Comparison of ENCODE assay signal across 8 cellular contexts in the genomic region with DNA sequence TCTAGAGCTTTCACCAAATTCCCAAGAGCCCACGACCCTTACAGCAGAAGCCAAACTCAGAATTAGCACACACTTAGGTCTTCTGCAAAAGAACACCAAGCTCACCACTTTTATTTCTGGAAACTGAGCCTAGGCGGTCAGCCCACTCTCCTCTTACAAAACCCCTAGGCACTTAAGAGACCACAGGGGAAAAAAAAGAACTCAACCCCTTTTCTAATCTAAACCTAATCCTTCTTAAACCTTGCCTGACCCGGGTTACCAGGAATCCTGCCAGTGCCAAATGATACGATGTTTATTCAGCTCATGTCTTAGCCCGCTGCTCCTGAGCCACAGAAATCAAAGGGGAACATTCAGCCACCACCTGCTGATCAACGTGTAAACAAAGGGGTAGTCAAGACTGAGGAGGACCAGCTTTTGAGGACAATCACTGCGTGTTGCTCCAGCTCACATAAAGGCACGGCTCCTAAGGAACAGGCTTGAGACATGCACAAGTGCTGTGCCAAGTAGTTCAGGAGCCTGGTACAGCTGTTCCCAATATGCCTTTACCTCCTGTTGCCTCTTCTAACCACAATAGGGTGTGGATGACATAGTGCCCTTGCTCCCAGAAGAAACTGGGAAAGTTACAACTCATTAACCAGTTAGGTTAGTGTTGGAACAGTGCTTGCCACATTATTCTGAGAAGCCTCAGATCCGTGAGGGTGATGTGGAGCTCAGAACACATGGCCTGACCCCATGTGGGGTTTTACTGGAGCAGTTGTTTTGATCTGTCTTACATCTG. TPM values are rescaled to one million over a fixed set of nuclear protein-coding genes. Genes with fewer than 3 reads are reported as not detected.
DNase-seq lines count a peak whose midpoint lies in the region; ATAC-seq and TF ChIP-seq lines count a peak whose summit lies in the region.

No MANE protein-coding gene starts in this region.

- DNase-seq in AG08396 (ENCODE audit: low spot score) (peak; percentile 34), LHCN-M2 (ENCODE audit: low read depth) (peak; percentile 97), brain pericyte (ENCODE audit: low read depth, low spot score) (peak; percentile 100), left kidney (ENCODE audit: low read depth, low spot score) (peak; percentile 68), upper lobe of left lung (peak in 1 of 2 donors; percentile 89), epidermal melanocyte (ENCODE audit: insufficient read length, low spot score) (no peak), NCI-H345 treated with DMSO at 0.1 percent for 48 hours (lab: John Stamatoyannopoulos, UW; ENCODE audit: unreplicated experiment) (no peak)
- DNase-seq in activated T-helper 2 cell treated with anti-CD3 and anti-CD28 coated beads, Interferon-gamma antibody, Interleukin-2, Interleukin-4, amounts not matched to agents 10 μg/mL and 5 μg/mL and 100 μg/mL, durations not matched to agents 14 hours and 24 hours and 36 hours (ENCODE audit: low spot score): no peak

- TF ChIP-seq EP300 in upper lobe of left lung (IDR thresholded peaks at IDR 0.05): peak in 1 of 4 donors; percentile 57

- H3K9me3 ChIP-seq in upper lobe of left lung: no peaks in the 10 kb centered on the region

- 18 to 22% methylated on average over 9 of the region's 9 CpGs for WGBS in upper lobe of left lung, 2 donors

- H3K27ac ChIP-seq in upper lobe of left lung: peak overlapping the region; percentile 68 to 85 (median 80)

- peak overlapping the region in 1 of 4 donors; percentile 25 for H3K4me3 ChIP-seq in upper lobe of left lung

- no peaks in the 10 kb centered on the region for H3K4me1 Mint-ChIP-seq in activated T-helper 2 cell treated with anti-CD3 and anti-CD28 coated beads, Interferon-gamma antibody, Interleukin-2, Interleukin-4, amounts not matched to agents 10 μg/mL and 5 μg/mL and 100 μg/mL, durations not matched to agents 14 hours and 24 hours and 36 hours (ENCODE audit: low read depth)

- peaks cover 14 to 33% (median 28%) of the 10 kb centered on the region in 4 donors for H3K4me1 ChIP-seq in upper lobe of left lung

- H3K36me3 Mint-ChIP-seq in activated T-helper 2 cell treated with anti-CD3 and anti-CD28 coated beads, Interferon-gamma antibody, Interleukin-2, Interleukin-4, amounts not matched to agents 10 μg/mL and 5 μg/mL and 100 μg/mL, durations not matched to agents 14 hours and 24 hours and 36 hours (ENCODE audit: low read depth): no peaks in the 10 kb centered on the region

- no peak for TF ChIP-seq CTCF in upper lobe of left lung (IDR thresholded peaks at IDR 0.05)

- H3K36me3 ChIP-seq in upper lobe of left lung: no peaks in the 10 kb centered on the region

- no peaks in the 10 kb centered on the region for H3K9me3 Mint-ChIP-seq in activated T-helper 2 cell treated with anti-CD3 and anti-CD28 coated beads, Interferon-gamma antibody, Interleukin-2, Interleukin-4, amounts not matched to agents 10 μg/mL and 5 μg/mL and 100 μg/mL, durations not matched to agents 14 hours and 24 hours and 36 hours

- no peak overlapping the region for H3K27ac Mint-ChIP-seq in activated T-helper 2 cell treated with anti-CD3 and anti-CD28 coated beads, Interferon-gamma antibody, Interleukin-2, Interleukin-4, amounts not matched to agents 10 μg/mL and 5 μg/mL and 100 μg/mL, durations not matched to agents 14 hours and 24 hours and 36 hours

- H3K27me3 ChIP-seq in upper lobe of left lung: no peaks in the 10 kb centered on the region

- H3K27me3 Mint-ChIP-seq in activated T-helper 2 cell treated with anti-CD3 and anti-CD28 coated beads, Interferon-gamma antibody, Interleukin-2, Interleukin-4, amounts not matched to agents 10 μg/mL and 5 μg/mL and 100 μg/mL, durations not matched to agents 14 hours and 24 hours and 36 hours (ENCODE audit: low read depth): peaks cover 8% of the 10 kb centered on the region

- intact Hi-C loops in activated T-helper 2 cell treated with anti-CD3 and anti-CD28 coated beads, Interferon-gamma antibody, Interleukin-2, Interleukin-4, amounts not matched to agents 10 μg/mL and 5 μg/mL and 100 μg/mL, durations not matched to agents 14 hours and 24 hours and 36 hours (cut with micrococcal nuclease): no loop called here

- no peak overlapping the region for H3K4me3 Mint-ChIP-seq in activated T-helper 2 cell treated with anti-CD3 and anti-CD28 coated beads, Interferon-gamma antibody, Interleukin-2, Interleukin-4, amounts not matched to agents 10 μg/mL and 5 μg/mL and 100 μg/mL, durations not matched to agents 14 hours and 24 hours and 36 hours (ENCODE audit: low read depth)

- TF ChIP-seq POLR2A in upper lobe of left lung (IDR thresholded peaks at IDR 0.05): peak in 1 of 4 donors; percentile 26

- ATAC-seq in upper lobe of left lung (ENCODE audit: low FRiP score in 2 of 2): peak; percentile 73 to 92

RNA-seq across cellular contexts. Expression of gene ZFAND5, which starts 49.3 kb away (rescaled TPM):
- total RNA-seq in LHCN-M2 (2014; rRNA removed) (59.8 and 67.0 TPM in 2 replicates), upper lobe of left lung (100 to 1,000 TPM; 199 to 483 (median 293) TPM)
- 63.3 TPM for polyA plus RNA-seq in LHCN-M2 (2012)
- total RNA-seq in activated T-helper 2 cell treated with anti-CD3 and anti-CD28 coated beads, Interferon-gamma antibody, Interleukin-2, Interleukin-4, amounts not matched to agents 10 μg/mL and 5 μg/mL and 100 μg/mL, durations not matched to agents 14 hours and 24 hours and 36 hours: 95.5 and 99.1 TPM in 2 replicates

Comparison
In these comparisons a context has a peak if more than half of its experiments do, and no peak if none do; other contexts are left out.
1. DNase-seq: peak in AG08396 (single experiment), LHCN-M2 (single experiment), brain pericyte (single experiment) and left kidney (single experiment); none in activated T-helper 2 cell treated with anti-CD3 and anti-CD28 coated beads, Interferon-gamma antibody, Interleukin-2, Interleukin-4, amounts not matched to agents 10 μg/mL and 5 μg/mL and 100 μg/mL, durations not matched to agents 14 hours and 24 hours and 36 hours (single experiment), epidermal melanocyte (single experiment) and NCI-H345 treated with DMSO at 0.1 percent for 48 hours (single experiment).